ENCODE assay signal across 1 cellular context in the genomic region with DNA sequence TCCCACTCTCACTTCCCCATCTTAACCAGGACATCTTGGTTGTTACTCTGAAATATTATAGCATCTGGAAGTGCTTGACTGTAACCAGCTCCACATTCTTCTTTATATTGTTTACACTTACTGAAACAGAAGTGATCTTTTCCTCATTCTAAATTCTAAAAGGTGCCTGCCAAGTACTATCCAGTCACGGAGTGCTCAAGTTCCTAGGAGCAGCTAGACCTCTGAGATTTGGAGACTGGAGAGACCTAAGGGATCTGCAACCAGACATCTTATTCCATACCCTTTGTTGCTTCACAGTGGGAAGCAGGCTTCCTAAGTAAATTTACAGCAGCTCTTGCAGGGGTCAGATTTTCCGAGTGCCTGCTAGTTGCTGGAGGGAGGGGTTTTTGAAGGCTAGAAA.
TF ChIP-seq lines count a peak whose summit lies in the region.

No MANE protein-coding gene starts in this region.

TF ChIP-seq in K562, 482 proteins besides CTCF, POLR2A, EP300 and RAD21 (continued from another document):
- TF ChIP-seq ZNF224 (CRISPR knock-in tag; IDR thresholded peaks at IDR 0.05): no peak
- no peak for TF ChIP-seq HNRNPK (IDR thresholded peaks at IDR 0.05; ENCODE audit: low read depth, low read length, poor library complexity, severe bottlenecking)
- TF ChIP-seq ZBED1 (IDR thresholded peaks at IDR 0.05): no peak
- TF ChIP-seq ZNF444 (CRISPR knock-in tag; IDR thresholded peaks at IDR 0.05): no peak
